Comparison of ENCODE assay signal across 28 cellular contexts in the genomic region with DNA sequence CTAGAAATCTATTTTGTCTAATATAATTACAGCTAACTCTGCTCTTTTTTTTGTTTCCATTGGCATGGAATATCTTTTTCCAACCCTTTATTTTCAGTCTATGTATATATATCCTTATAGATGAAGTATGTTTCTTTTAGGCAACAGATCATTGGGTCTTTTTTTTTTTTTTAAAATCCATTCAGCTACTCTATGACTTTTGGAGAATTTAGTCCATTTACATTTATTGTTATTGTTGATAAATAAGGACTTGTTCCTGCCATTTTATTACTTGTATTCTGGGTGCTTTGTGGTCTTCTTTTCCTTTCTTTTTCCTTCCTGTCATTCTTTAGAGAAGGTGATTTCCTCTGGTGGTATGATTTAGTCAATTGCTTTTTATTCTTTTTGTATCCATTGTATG.
"Had no signal": no experiment of that assay in that cellular context is flagged by ENCODE, and none has a peak within 500 bp of the region (broad histone marks: within the 10 kb centered on the region; RNA-seq: fewer than 3 reads in every experiment).

No MANE protein-coding gene starts in this region.

- H3K4me3 ChIP-seq: colonic mucosa, coronary artery, dorsolateral prefrontal cortex, esophagus muscularis mucosa, esophagus squamous epithelium, gastroesophageal sphincter, heart left ventricle, heart right ventricle had no signal

- H3K4me1 ChIP-seq: colonic mucosa, esophagus muscularis mucosa, esophagus squamous epithelium, foreskin keratinocyte, gastrocnemius medialis, gastroesophageal sphincter, heart left ventricle, heart right ventricle had no signal

- H3K9me3 ChIP-seq: colonic mucosa had no signal

- DNase-seq: colonic mucosa; cortex of kidney; dermis blood vessel endothelial cell; dorsolateral prefrontal cortex; effector CD4-positive, alpha-beta T cell; effector CD8-positive, alpha-beta T cell; effector memory CD4-positive, alpha-beta T cell; effector memory CD8-positive, alpha-beta T cell; endodermal cell; erythroblast; esophagus squamous epithelium; foreskin fibroblast; foreskin keratinocyte; foreskin melanocyte; gastrocnemius medialis; glutamatergic neuron; head of caudate nucleus; heart left ventricle; heart right ventricle had no signal

- ATAC-seq: effector memory CD8-positive, alpha-beta T cell; esophagus mucosa; foreskin keratinocyte; gastrocnemius medialis; gastroesophageal sphincter; heart left ventricle; heart right ventricle had no signal

- H3K27ac ChIP-seq: colonic mucosa, coronary artery, dorsolateral prefrontal cortex, epithelial cell of prostate, esophagus muscularis mucosa, esophagus squamous epithelium, foreskin keratinocyte, gastrocnemius medialis, gastroesophageal sphincter, heart left ventricle, heart right ventricle had no signal

- H3K27me3 ChIP-seq: colonic mucosa, dorsolateral prefrontal cortex, esophagus muscularis mucosa, esophagus squamous epithelium, foreskin keratinocyte, gastrocnemius medialis, gastroesophageal sphincter, heart left ventricle, heart right ventricle had no signal

- FAIRE-seq: colon, endometrium, endothelial cell of umbilical vein, frontal cortex had no signal

- H3K36me3 ChIP-seq: colonic mucosa, esophagus muscularis mucosa, esophagus squamous epithelium, gastrocnemius medialis, gastroesophageal sphincter, heart left ventricle, heart right ventricle had no signal
